In genomic region chr9:135864447-135865049, GRCh38 we compare ENCODE assay signal across 8 cellular contexts. TPM values are rescaled to one million over a fixed set of nuclear protein-coding genes. Genes with fewer than 3 reads are reported as not detected.
A peak's percentile ranks its signal among the peaks of the same experiment; 100 is the strongest.
DNase-seq lines count a peak whose midpoint lies in the region; ATAC-seq and TF ChIP-seq lines count a peak whose summit lies in the region.

No MANE protein-coding gene starts in this region.

- ATAC-seq in GM19351 (IDR thresholded peaks at IDR 0.05; ENCODE audit: unreplicated experiment) = no peak

- DNase-seq in DMS153 treated with DMSO at 0.1 percent for 48 hours (lab: John Stamatoyannopoulos, UW; ENCODE audit: unreplicated experiment) (peak; percentile 24), DMS153 (lab: John Stamatoyannopoulos, UW) (no peak), NCI-H2107 (lab: John Stamatoyannopoulos, UW) (peak; percentile 28), dorsolateral prefrontal cortex (peak in 9 of 10 donors; percentile 59 to 80 (median 74)), lung microvascular endothelial cell (ENCODE audit: low read depth in 2 of 2) (peak; percentile 55 to 71)
- peak; percentile 77 for DNase-seq in activated CD4-positive, alpha-beta T cell treated with anti-CD3 and anti-CD28 coated beads, Interleukin-2, amount 50 U/mL, for 1 hour
- DNase-seq in stimulated activated CD8-positive, alpha-beta memory T cell treated with anti-CD3 and anti-CD28 coated beads, Interleukin-15, amount 100 ng/mL, for 48 hours (ENCODE audit: low read depth in 2 of 2) = peak; percentile 23 to 30

- peak overlapping the region in 12 of 59 donors; percentile 5 to 61 (median 26) for H3K27ac ChIP-seq in dorsolateral prefrontal cortex

- no peaks in the 10 kb centered on the region for H3K27me3 ChIP-seq in dorsolateral prefrontal cortex

- intact Hi-C loops in dorsolateral prefrontal cortex (cut with DNase I) = loop anchor here in 1 of 2 donors (2.0 to 5.0 kb wide), 3 partner anchors 42 to 260 kb away; partner anchors contain the start of genes CAMSAP1 and UBAC1

- H3K4me3 ChIP-seq in dorsolateral prefrontal cortex = no peak overlapping the region

- peak; percentile 75 to 94 (median 89) for TF ChIP-seq CTCF in dorsolateral prefrontal cortex (IDR thresholded peaks at IDR 0.05 in 54 of 56, conservative IDR thresholded peaks at IDR 0.05 in 2 of 56; ENCODE audit: low read depth in 1 of 56, partially characterized antibody in 56 of 56)

RNA-seq across cellular contexts. Expression of gene CAMSAP1, which starts 42.8 kb away (rescaled TPM):
- total RNA-seq in dorsolateral prefrontal cortex = 100 to 1,000 TPM in 1 of 120 experiments, 10 to 100 TPM in 119; 59.6 to 100 (median 81.1) TPM
- 11.6 and 12.9 TPM in 2 replicates for total RNA-seq in lung microvascular endothelial cell
